ENCODE assay signal across 1 cellular context in the genomic region with DNA sequence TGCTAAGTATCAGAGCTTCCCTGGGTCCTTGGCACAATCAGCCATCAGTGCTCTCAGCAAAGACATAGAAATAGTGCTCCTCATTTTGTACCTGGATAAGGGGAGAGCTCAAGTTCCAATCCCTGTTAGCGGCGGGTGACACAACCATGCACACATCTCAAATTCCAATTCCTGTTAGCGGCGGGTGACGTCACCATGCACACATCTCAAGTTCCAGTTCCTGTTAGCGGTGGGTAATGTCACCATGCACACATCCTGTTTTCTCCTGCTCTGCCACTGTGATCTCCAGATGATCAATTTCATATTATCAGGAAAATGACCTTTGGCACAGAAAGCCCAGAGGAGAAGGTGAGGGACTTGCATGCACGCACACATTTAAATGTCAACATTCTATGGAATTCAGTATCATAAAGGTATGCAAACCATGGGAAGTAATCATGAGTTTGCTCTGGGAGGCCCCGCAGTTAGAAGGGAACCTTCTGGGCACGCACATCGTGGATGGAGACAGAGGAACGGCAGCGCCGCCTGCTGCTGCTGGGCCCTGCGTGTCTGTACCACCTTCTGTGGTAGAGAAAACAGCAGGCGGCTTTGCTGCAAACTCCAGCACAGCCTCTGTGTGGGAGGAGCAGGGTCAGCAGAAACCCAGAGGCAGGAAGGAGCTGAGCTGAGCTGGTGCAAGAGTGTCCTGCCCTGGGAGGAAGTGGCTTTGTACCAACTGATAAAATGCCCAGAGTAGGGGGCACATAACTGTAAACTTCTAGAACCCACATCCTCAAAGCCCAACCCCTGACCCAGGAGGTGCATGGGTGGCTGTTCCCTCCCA.
TF ChIP-seq lines count a peak whose summit lies in the region.

No MANE protein-coding gene starts in this region.

TF ChIP-seq in HepG2, 621 proteins besides CTCF, POLR2A, EP300 and RAD21 (continued from another document and continues in another):
- TF ChIP-seq, protein P1, sequence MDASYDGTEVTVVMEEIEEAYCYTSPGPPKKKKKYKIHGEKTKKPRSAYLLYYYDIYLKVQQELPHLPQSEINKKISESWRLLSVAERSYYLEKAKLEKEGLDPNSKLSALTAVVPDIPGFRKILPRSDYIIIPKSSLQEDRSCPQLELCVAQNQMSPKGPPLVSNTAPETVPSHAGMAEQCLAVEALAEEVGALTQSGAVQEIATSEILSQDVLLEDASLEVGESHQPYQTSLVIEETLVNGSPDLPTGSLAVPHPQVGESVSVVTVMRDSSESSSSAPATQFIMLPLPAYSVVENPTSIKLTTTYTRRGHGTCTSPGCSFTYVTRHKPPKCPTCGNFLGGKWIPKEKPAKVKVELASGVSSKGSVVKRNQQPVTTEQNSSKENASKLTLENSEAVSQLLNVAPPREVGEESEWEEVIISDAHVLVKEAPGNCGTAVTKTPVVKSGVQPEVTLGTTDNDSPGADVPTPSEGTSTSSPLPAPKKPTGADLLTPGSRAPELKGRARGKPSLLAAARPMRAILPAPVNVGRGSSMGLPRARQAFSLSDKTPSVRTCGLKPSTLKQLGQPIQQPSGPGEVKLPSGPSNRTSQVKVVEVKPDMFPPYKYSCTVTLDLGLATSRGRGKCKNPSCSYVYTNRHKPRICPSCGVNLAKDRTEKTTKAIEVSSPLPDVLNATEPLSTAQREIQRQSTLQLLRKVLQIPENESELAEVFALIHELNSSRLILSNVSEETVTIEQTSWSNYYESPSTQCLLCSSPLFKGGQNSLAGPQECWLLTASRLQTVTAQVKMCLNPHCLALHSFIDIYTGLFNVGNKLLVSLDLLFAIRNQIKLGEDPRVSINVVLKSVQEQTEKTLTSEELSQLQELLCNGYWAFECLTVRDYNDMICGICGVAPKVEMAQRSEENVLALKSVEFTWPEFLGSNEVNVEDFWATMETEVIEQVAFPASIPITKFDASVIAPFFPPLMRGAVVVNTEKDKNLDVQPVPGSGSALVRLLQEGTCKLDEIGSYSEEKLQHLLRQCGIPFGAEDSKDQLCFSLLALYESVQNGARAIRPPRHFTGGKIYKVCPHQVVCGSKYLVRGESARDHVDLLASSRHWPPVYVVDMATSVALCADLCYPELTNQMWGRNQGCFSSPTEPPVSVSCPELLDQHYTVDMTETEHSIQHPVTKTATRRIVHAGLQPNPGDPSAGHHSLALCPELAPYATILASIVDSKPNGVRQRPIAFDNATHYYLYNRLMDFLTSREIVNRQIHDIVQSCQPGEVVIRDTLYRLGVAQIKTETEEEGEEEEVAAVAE (CRISPR knock-in tag; IDR thresholded peaks at IDR 0.05; ENCODE audit: borderline replicate concordance): no peak
- TF ChIP-seq, protein P2, sequence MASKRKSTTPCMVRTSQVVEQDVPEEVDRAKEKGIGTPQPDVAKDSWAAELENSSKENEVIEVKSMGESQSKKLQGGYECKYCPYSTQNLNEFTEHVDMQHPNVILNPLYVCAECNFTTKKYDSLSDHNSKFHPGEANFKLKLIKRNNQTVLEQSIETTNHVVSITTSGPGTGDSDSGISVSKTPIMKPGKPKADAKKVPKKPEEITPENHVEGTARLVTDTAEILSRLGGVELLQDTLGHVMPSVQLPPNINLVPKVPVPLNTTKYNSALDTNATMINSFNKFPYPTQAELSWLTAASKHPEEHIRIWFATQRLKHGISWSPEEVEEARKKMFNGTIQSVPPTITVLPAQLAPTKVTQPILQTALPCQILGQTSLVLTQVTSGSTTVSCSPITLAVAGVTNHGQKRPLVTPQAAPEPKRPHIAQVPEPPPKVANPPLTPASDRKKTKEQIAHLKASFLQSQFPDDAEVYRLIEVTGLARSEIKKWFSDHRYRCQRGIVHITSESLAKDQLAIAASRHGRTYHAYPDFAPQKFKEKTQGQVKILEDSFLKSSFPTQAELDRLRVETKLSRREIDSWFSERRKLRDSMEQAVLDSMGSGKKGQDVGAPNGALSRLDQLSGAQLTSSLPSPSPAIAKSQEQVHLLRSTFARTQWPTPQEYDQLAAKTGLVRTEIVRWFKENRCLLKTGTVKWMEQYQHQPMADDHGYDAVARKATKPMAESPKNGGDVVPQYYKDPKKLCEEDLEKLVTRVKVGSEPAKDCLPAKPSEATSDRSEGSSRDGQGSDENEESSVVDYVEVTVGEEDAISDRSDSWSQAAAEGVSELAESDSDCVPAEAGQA (IDR thresholded peaks at IDR 0.05; ENCODE audit: low read depth): 0 out of 2 replicates have a peak, but pooled peaks have one; percentile 55
- TF ChIP-seq, protein P2 (CRISPR knock-in tag; IDR thresholded peaks at IDR 0.05; ENCODE audit: borderline replicate concordance): no peak
- TF ChIP-seq MXI1 (IDR thresholded peaks at IDR 0.05; ENCODE audit: borderline replicate concordance, low read depth, low read length): 0 out of 3 replicates have a peak, but pooled peaks have one; percentile 25
- TF ChIP-seq TMF1 (CRISPR knock-in tag; IDR thresholded peaks at IDR 0.05; ENCODE audit: low read depth): no peak
- TF ChIP-seq, protein P3, sequence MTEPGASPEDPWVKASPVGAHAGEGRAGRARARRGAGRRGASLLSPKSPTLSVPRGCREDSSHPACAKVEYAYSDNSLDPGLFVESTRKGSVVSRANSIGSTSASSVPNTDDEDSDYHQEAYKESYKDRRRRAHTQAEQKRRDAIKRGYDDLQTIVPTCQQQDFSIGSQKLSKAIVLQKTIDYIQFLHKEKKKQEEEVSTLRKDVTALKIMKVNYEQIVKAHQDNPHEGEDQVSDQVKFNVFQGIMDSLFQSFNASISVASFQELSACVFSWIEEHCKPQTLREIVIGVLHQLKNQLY (CRISPR knock-in tag; IDR thresholded peaks at IDR 0.05): peak; percentile 65
- no peak for TF ChIP-seq HNRNPUL1 (IDR thresholded peaks at IDR 0.05; ENCODE audit: low read depth, low read length)
- TF ChIP-seq SCMH1 (CRISPR knock-in tag; IDR thresholded peaks at IDR 0.05; ENCODE audit: borderline replicate concordance): no peak
- TF ChIP-seq, protein P4, sequence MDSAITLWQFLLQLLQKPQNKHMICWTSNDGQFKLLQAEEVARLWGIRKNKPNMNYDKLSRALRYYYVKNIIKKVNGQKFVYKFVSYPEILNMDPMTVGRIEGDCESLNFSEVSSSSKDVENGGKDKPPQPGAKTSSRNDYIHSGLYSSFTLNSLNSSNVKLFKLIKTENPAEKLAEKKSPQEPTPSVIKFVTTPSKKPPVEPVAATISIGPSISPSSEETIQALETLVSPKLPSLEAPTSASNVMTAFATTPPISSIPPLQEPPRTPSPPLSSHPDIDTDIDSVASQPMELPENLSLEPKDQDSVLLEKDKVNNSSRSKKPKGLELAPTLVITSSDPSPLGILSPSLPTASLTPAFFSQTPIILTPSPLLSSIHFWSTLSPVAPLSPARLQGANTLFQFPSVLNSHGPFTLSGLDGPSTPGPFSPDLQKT (CRISPR knock-in tag; IDR thresholded peaks at IDR 0.05; ENCODE audit: borderline replicate concordance): no peak
- no peak for TF ChIP-seq ZNF749 (CRISPR knock-in tag; IDR thresholded peaks at IDR 0.05; ENCODE audit: borderline replicate concordance)
- TF ChIP-seq ATM (IDR thresholded peaks at IDR 0.05; ENCODE audit: borderline replicate concordance): no peak
- no peak for TF ChIP-seq PCBP2 (optimal IDR thresholded peaks at IDR 0.05; ENCODE audit: low read depth, low read length, poor library complexity, severe bottlenecking)
- no peak for TF ChIP-seq ARNT (IDR thresholded peaks at IDR 0.05)
- TF ChIP-seq, protein P5, sequence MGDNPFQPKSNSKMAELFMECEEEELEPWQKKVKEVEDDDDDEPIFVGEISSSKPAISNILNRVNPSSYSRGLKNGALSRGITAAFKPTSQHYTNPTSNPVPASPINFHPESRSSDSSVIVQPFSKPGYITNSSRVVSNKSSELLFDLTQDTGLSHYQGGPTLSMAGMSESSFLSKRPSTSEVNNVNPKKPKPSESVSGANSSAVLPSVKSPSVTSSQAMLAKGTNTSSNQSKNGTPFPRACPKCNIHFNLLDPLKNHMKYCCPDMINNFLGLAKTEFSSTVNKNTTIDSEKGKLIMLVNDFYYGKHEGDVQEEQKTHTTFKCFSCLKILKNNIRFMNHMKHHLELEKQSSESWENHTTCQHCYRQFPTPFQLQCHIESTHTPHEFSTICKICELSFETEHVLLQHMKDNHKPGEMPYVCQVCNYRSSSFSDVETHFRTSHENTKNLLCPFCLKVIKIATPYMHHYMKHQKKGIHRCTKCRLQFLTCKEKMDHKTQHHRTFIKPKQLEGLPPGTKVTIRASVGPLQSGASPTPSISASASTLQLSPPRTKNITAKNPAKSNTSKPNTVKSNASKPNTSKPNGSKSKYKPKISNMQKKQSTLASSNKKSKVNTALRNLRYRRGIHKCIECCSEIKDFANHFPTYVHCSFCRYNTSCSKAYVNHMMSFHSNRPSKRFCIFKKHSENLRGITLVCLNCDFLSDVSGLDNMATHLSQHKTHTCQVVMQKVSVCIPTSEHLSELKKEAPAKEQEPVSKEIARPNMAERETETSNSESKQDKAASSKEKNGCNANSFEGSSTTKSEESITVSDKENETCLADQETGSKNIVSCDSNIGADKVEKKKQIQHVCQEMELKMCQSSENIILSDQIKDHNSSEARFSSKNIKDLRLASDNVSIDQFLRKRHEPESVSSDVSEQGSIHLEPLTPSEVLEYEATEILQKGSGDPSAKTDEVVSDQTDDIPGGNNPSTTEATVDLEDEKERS (CRISPR knock-in tag; IDR thresholded peaks at IDR 0.05): peak; percentile 75; the same call in 1 of the 2 replicates
- no peak for TF ChIP-seq ZNF235 (CRISPR knock-in tag; IDR thresholded peaks at IDR 0.05; ENCODE audit: borderline replicate concordance)
- TF ChIP-seq PPARG (CRISPR knock-in tag; conservative IDR thresholded peaks at IDR 0.05): peak; percentile 94
- no peak for TF ChIP-seq PAX8 (CRISPR knock-in tag; IDR thresholded peaks at IDR 0.05; ENCODE audit: borderline replicate concordance)
- no peak; the same call in 1 of the 2 replicates for TF ChIP-seq SIX1 (CRISPR knock-in tag; IDR thresholded peaks at IDR 0.05; ENCODE audit: borderline replicate concordance)
- TF ChIP-seq, protein P6, sequence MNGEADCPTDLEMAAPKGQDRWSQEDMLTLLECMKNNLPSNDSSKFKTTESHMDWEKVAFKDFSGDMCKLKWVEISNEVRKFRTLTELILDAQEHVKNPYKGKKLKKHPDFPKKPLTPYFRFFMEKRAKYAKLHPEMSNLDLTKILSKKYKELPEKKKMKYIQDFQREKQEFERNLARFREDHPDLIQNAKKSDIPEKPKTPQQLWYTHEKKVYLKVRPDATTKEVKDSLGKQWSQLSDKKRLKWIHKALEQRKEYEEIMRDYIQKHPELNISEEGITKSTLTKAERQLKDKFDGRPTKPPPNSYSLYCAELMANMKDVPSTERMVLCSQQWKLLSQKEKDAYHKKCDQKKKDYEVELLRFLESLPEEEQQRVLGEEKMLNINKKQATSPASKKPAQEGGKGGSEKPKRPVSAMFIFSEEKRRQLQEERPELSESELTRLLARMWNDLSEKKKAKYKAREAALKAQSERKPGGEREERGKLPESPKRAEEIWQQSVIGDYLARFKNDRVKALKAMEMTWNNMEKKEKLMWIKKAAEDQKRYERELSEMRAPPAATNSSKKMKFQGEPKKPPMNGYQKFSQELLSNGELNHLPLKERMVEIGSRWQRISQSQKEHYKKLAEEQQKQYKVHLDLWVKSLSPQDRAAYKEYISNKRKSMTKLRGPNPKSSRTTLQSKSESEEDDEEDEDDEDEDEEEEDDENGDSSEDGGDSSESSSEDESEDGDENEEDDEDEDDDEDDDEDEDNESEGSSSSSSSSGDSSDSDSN (CRISPR knock-in tag; IDR thresholded peaks at IDR 0.05): no peak
- TF ChIP-seq EEA1 (CRISPR knock-in tag; IDR thresholded peaks at IDR 0.05; ENCODE audit: borderline replicate concordance): no peak
- no peak for TF ChIP-seq ZNF878 (CRISPR knock-in tag; IDR thresholded peaks at IDR 0.05)
- TF ChIP-seq, protein P7, sequence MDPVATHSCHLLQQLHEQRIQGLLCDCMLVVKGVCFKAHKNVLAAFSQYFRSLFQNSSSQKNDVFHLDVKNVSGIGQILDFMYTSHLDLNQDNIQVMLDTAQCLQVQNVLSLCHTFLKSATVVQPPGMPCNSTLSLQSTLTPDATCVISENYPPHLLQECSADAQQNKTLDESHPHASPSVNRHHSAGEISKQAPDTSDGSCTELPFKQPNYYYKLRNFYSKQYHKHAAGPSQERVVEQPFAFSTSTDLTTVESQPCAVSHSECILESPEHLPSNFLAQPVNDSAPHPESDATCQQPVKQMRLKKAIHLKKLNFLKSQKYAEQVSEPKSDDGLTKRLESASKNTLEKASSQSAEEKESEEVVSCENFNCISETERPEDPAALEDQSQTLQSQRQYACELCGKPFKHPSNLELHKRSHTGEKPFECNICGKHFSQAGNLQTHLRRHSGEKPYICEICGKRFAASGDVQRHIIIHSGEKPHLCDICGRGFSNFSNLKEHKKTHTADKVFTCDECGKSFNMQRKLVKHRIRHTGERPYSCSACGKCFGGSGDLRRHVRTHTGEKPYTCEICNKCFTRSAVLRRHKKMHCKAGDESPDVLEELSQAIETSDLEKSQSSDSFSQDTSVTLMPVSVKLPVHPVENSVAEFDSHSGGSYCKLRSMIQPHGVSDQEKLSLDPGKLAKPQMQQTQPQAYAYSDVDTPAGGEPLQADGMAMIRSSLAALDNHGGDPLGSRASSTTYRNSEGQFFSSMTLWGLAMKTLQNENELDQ (CRISPR knock-in tag; IDR thresholded peaks at IDR 0.05; ENCODE audit: borderline replicate concordance): no peak
- TF ChIP-seq NFYB (CRISPR knock-in tag; IDR thresholded peaks at IDR 0.05): no peak
- TF ChIP-seq, protein P8, sequence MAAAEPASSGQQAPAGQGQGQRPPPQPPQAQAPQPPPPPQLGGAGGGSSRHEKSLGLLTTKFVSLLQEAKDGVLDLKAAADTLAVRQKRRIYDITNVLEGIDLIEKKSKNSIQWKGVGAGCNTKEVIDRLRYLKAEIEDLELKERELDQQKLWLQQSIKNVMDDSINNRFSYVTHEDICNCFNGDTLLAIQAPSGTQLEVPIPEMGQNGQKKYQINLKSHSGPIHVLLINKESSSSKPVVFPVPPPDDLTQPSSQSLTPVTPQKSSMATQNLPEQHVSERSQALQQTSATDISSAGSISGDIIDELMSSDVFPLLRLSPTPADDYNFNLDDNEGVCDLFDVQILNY (CRISPR knock-in tag; conservative IDR thresholded peaks at IDR 0.05): no peak
- peak; percentile 64; the same call in 1 of the 2 replicates for TF ChIP-seq TBX2 (CRISPR knock-in tag; IDR thresholded peaks at IDR 0.05; ENCODE audit: borderline replicate concordance)
- no peak for TF ChIP-seq REL (CRISPR knock-in tag; conservative IDR thresholded peaks at IDR 0.05)
